In the genomic region with DNA sequence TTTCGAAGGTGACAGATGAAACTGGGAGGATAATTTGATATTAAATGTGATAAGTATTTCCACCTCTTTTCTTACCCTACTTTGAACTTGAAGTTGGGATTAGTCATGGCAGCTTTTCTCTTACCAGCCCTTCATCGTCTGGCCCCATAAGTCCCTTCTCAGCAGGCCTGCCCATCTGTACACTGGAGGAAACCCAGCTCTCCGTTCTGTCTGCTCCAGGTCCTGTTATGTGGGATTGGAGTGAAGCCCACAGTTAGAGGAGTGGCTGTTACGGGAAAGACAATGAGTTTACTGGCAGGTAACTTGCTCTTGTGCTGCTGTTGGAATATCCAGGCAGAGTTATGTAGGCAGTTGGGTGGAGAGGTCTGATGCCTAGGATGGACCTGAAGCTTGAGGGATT, we compare ENCODE assay signal across 16 cellular contexts.
DNase-seq lines count a peak whose midpoint lies in the region; ATAC-seq and TF ChIP-seq lines count a peak whose summit lies in the region.
"Had no signal": no experiment of that assay in that cellular context is flagged by ENCODE, and none has a peak within 500 bp of the region (broad histone marks: within the 10 kb centered on the region; RNA-seq: fewer than 3 reads in every experiment).

No MANE protein-coding gene starts in this region.

- peak overlapping the region; percentile 47 for H3K27ac Mint-ChIP-seq in activated naive CD4-positive, alpha-beta T cell treated with anti-CD3 and anti-CD28 coated beads, Interleukin-2, amount 50 U/mL, for 24 hours
- H3K27ac Mint-ChIP-seq in activated naive CD4-positive, alpha-beta T cell treated with anti-CD3 and anti-CD28 coated beads, Interleukin-2, amount 10 ng/mL, durations not matched to agents 7 days and 5 days, result no peak overlapping the region
- H3K27ac Mint-ChIP-seq in chondrocyte (ENCODE audit: unreplicated experiment), result no peak overlapping the region
- H3K27ac Mint-ChIP-seq: CD4-positive, CD25-positive, alpha-beta regulatory T cell had no signal

- TF ChIP-seq CTCF in chondrocyte (IDR thresholded peaks at IDR 0.05), result no peak

- H3K36me3 Mint-ChIP-seq in activated naive CD4-positive, alpha-beta T cell treated with anti-CD3 and anti-CD28 coated beads, Interleukin-2, amount 50 U/mL, for 24 hours, result peaks cover 6% of the 10 kb centered on the region
- H3K36me3 Mint-ChIP-seq in activated naive CD4-positive, alpha-beta T cell treated with anti-CD3 and anti-CD28 coated beads, Interleukin-2, amount 10 ng/mL, durations not matched to agents 7 days and 5 days, result peaks cover under 1% of the 10 kb centered on the region
- peaks cover 7% of the 10 kb centered on the region for H3K36me3 Mint-ChIP-seq in chondrocyte (ENCODE audit: low read depth)

- H3K9me3 Mint-ChIP-seq in activated naive CD4-positive, alpha-beta T cell treated with anti-CD3 and anti-CD28 coated beads, Interleukin-2, amount 50 U/mL, for 24 hours, result no peaks in the 10 kb centered on the region
- peaks cover 11% of the 10 kb centered on the region for H3K9me3 Mint-ChIP-seq in activated naive CD4-positive, alpha-beta T cell treated with anti-CD3 and anti-CD28 coated beads, Interleukin-2, amount 10 ng/mL, durations not matched to agents 7 days and 5 days
- no peaks in the 10 kb centered on the region for H3K9me3 Mint-ChIP-seq in chondrocyte (ENCODE audit: low read depth)

- no peak for DNase-seq in activated naive CD4-positive, alpha-beta T cell treated with anti-CD3 and anti-CD28 coated beads, Interleukin-2, amount 10 ng/mL, durations not matched to agents 7 days and 5 days
- DNase-seq in NCI-H82 treated with DMSO at 0.1 percent for 48 hours (lab: John Stamatoyannopoulos, UW; ENCODE audit: unreplicated experiment), result peak; percentile 13
- DNase-seq in chondrocyte (ENCODE audit: low spot score), result peak; percentile 3
- DNase-seq in GM03348 (ENCODE audit: low spot score), result no peak
- no peak for DNase-seq in stimulated activated CD4-positive, alpha-beta T cell treated with anti-CD3 and anti-CD28 coated beads, Interleukin-1b, Interleukin-23, amount 100 ng/mL, for 48 hours
- DNase-seq: ACHN; CD4-positive, CD25-positive, alpha-beta regulatory T cell; DMS153; DMS79 treated with DMSO at 0.1 percent for 48 hours; EL; GDM1; GM23248 had no signal

- no peaks in the 10 kb centered on the region for H3K27me3 Mint-ChIP-seq in activated naive CD4-positive, alpha-beta T cell treated with anti-CD3 and anti-CD28 coated beads, Interleukin-2, amount 50 U/mL, for 24 hours
- no peaks in the 10 kb centered on the region for H3K27me3 Mint-ChIP-seq in activated naive CD4-positive, alpha-beta T cell treated with anti-CD3 and anti-CD28 coated beads, Interleukin-2, amount 10 ng/mL, durations not matched to agents 7 days and 5 days
- H3K27me3 Mint-ChIP-seq in chondrocyte (ENCODE audit: low read depth), result no peaks in the 10 kb centered on the region
- H3K27me3 Mint-ChIP-seq: CD4-positive, CD25-positive, alpha-beta regulatory T cell had no signal

- H3K4me1 Mint-ChIP-seq in activated naive CD4-positive, alpha-beta T cell treated with anti-CD3 and anti-CD28 coated beads, Interleukin-2, amount 50 U/mL, for 24 hours, result peaks cover 11% of the 10 kb centered on the region
- H3K4me1 Mint-ChIP-seq in activated naive CD4-positive, alpha-beta T cell treated with anti-CD3 and anti-CD28 coated beads, Interleukin-2, amount 10 ng/mL, durations not matched to agents 7 days and 5 days, result no peaks in the 10 kb centered on the region
- H3K4me1 Mint-ChIP-seq in chondrocyte (ENCODE audit: low read depth), result peaks cover 10% of the 10 kb centered on the region

- ATAC-seq in GM18520 (IDR thresholded peaks at IDR 0.05; ENCODE audit: unreplicated experiment), result no peak
- ATAC-seq: HCT116, K562 had no signal

- CTCF ChIA-PET in activated naive CD4-positive, alpha-beta T cell treated with anti-CD3 and anti-CD28 coated beads, Interleukin-2, amount 10 ng/mL, durations not matched to agents 7 days and 5 days (lab: Charles Lee), result interaction anchor here (1.2 kb wide), 1 partner anchor 8 kb away, joined by 3 read pairs; no protein-coding TSS in a partner anchor

- no peak overlapping the region for H3K4me3 Mint-ChIP-seq in activated naive CD4-positive, alpha-beta T cell treated with anti-CD3 and anti-CD28 coated beads, Interleukin-2, amount 50 U/mL, for 24 hours
- no peak overlapping the region for H3K4me3 Mint-ChIP-seq in activated naive CD4-positive, alpha-beta T cell treated with anti-CD3 and anti-CD28 coated beads, Interleukin-2, amount 10 ng/mL, durations not matched to agents 7 days and 5 days
- no peak overlapping the region for H3K4me3 Mint-ChIP-seq in chondrocyte (ENCODE audit: unreplicated experiment)

Comparison
In these comparisons a context has a peak if more than half of its experiments do, and no peak if none do; other contexts are left out.
1. DNase-seq: peak in NCI-H82 treated with DMSO at 0.1 percent for 48 hours (single experiment) and chondrocyte (single experiment); none in activated naive CD4-positive, alpha-beta T cell treated with anti-CD3 and anti-CD28 coated beads, Interleukin-2, amount 10 ng/mL, durations not matched to agents 7 days and 5 days (single experiment), GM03348 (single experiment) and stimulated activated CD4-positive, alpha-beta T cell treated with anti-CD3 and anti-CD28 coated beads, Interleukin-1b, Interleukin-23, amount 100 ng/mL, for 48 hours (single experiment).